Comparison of ENCODE assay signal across 27 cellular contexts in genomic region chr17:73856585-73856984, GRCh38.
"Had no signal": no experiment of that assay in that cellular context is flagged by ENCODE, and none has a peak within 500 bp of the region (broad histone marks: within the 10 kb centered on the region; RNA-seq: fewer than 3 reads in every experiment).

No MANE protein-coding gene starts in this region.

- H3K27ac ChIP-seq: ascending aorta, brain microvascular endothelial cell, coronary artery, gastroesophageal sphincter, skin epidermis, thoracic aorta, VCaP had no signal

- H3K36me3 ChIP-seq: ascending aorta, brain microvascular endothelial cell, gastroesophageal sphincter, thoracic aorta had no signal

- H3K4me3 ChIP-seq: ascending aorta, coronary artery, dorsolateral prefrontal cortex, gastroesophageal sphincter, skin epidermis, thoracic aorta had no signal

- ATAC-seq: activated CD4-positive, CD25-positive, alpha-beta regulatory T cell treated with anti-CD3 and anti-CD28 coated beads, Interleukin-2, amount 50 U/mL, for 24 hours; effector memory CD8-positive, alpha-beta T cell; gastroesophageal sphincter; natural killer cell; sciatic nerve; stimulated activated naive CD8-positive, alpha-beta T cell treated with anti-CD3 and anti-CD28 coated beads, Interleukin-15, Interleukin-2, amounts not matched to agents 100 U/mL and 50 U/mL, for 24 hours had no signal

- H3K4me1 ChIP-seq: ascending aorta, gastroesophageal sphincter had no signal

- DNase-seq: activated CD4-positive, alpha-beta T cell treated with anti-CD3 and anti-CD28 coated beads for 48 hours; activated CD4-positive, alpha-beta T cell treated with anti-CD3 and anti-CD28 coated beads, Interleukin-2, amount 50 U/mL, for 48 hours; activated CD8-positive, alpha-beta memory T cell treated with anti-CD3 and anti-CD28 coated beads for 24 hours; activated gamma-delta T cell; activated naive CD4-positive, alpha-beta T cell treated with anti-CD3 and anti-CD28 coated beads, Interleukin-2, amount 10 ng/mL, durations not matched to agents 7 days and 5 days; activated naive CD8-positive, alpha-beta T cell treated with anti-CD3 and anti-CD28 coated beads, Interleukin-2, amount 10 ng/mL, durations not matched to agents 7 days and 5 days; brain microvascular endothelial cell; effector memory CD8-positive, alpha-beta T cell; erythroblast; head of caudate nucleus; hippocampal formation; kidney; natural killer cell; stimulated activated CD4-positive, alpha-beta T cell treated with anti-CD3 and anti-CD28 coated beads, Interleukin-12 subunit alpha, Interleukin-12 subunit beta, amount 100 ng/mL, for 4 hours; stimulated activated CD4-positive, alpha-beta T cell treated with anti-CD3 and anti-CD28 coated beads, Interleukin-4, amount 100 ng/mL, for 1 hour; stimulated activated naive CD8-positive, alpha-beta T cell treated with anti-CD3 and anti-CD28 coated beads, Interleukin-15, Interleukin-2, amounts not matched to agents 100 U/mL and 50 U/mL, for 24 hours; T-helper 9 cell; trophoblast cell had no signal

- H3K9me3 ChIP-seq: ascending aorta, thoracic aorta had no signal

- H3K27me3 ChIP-seq: ascending aorta, brain microvascular endothelial cell, dorsolateral prefrontal cortex had no signal
